In the genomic region with DNA sequence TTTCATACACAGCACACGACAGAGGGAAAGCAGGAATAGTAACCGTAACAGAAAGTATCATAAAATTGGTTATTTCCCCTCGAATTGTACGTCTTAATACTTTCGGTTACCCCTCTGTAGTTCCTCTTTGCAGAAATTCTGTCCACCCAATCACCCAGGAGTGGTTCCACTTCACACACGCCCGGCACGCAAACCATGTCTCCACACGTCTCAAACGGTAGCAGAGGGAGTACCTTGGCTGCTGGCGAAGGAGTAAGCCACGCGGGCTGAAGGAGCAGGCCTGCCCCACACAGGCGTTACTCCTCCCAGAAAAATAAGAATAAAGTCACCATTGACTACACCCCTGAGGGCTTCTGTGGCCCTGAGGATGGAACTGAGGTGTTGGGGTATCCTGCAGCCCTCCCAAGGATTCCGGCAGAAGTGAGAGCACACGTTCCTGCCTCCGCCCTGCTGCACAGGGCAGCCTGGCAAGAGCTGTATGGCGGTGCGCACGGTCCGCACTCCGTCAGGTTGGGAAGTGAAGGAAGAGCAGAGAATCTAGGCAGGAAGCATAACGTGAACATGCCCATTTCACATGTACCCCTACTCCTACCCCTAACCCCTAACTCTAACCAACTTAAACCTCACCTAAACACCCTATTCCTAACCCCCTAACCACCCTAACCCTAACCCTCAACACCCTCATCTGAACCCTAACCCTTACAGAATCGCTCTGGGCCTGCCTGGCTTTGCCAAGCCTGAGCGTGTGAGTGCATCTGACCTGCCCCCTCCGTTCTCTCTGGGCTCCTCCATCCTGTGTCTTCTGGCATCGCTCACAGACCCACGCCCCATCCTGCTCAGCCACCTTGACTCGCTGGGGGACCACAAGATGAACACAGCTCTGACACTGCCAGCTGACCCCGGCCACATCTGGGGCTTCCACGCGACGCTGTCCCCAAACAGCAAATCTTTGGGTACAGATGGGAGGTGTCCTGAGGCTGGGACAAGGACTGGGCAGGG, we compare ENCODE assay signal across 12 cellular contexts. TPM values are rescaled to one million over a fixed set of nuclear protein-coding genes. Genes with fewer than 3 reads are reported as not detected.
DNase-seq lines count a peak whose midpoint lies in the region; ATAC-seq, FAIRE-seq and TF ChIP-seq lines count a peak whose summit lies in the region.
"Had no signal": no experiment of that assay in that cellular context is flagged by ENCODE, and none has a peak within 500 bp of the region (broad histone marks: within the 10 kb centered on the region; RNA-seq: fewer than 3 reads in every experiment).

No MANE protein-coding gene starts in this region.

- H3K4me3 ChIP-seq in keratinocyte (ENCODE audit: control insufficient read depth in 2 of 3, extremely low read depth in 1 of 3, insufficient read depth in 2 of 3, low read depth in 1 of 3, low read length in 3 of 3) = peak overlapping the region in 2 of 3 experiments; percentile 3 to 25
- H3K4me3 ChIP-seq: PC-9 had no signal

- H3K9me3 Mint-ChIP-seq in activated T-cell treated with anti-CD3 and anti-CD28 coated beads, Interleukin-2, amount 50 U/mL, for 72 hours = no peaks in the 10 kb centered on the region
- no peaks in the 10 kb centered on the region for H3K9me3 Mint-ChIP-seq in immature natural killer cell
- no peaks in the 10 kb centered on the region for H3K9me3 Mint-ChIP-seq in activated naive CD4-positive, alpha-beta T cell treated with anti-CD3 and anti-CD28 coated beads, Interleukin-2, amount 50 U/mL, for 72 hours
- H3K9me3 Mint-ChIP-seq: central memory CD8-positive, alpha-beta T cell; nephron progenitor cell had no signal

- H3K9me1 ChIP-seq in keratinocyte (ENCODE audit: control insufficient read depth, extremely low read depth, insufficient read depth, low read length) = peaks cover 2% of the 10 kb centered on the region

- no peak overlapping the region for H3K4me3 Mint-ChIP-seq in activated T-cell treated with anti-CD3 and anti-CD28 coated beads, Interleukin-2, amount 50 U/mL, for 72 hours
- H3K4me3 Mint-ChIP-seq in immature natural killer cell = peak overlapping the region in 1 of 5 donors; percentile 14
- H3K4me3 Mint-ChIP-seq: central memory CD8-positive, alpha-beta T cell had no signal

- ATAC-seq in GM18867 (IDR thresholded peaks at IDR 0.05; ENCODE audit: unreplicated experiment) (peak; percentile 80), GM21723 (IDR thresholded peaks at IDR 0.05; ENCODE audit: unreplicated experiment) (peak; percentile 61), HG03469 (IDR thresholded peaks at IDR 0.05; ENCODE audit: unreplicated experiment) (peak; percentile 49)
- no peak for ATAC-seq in activated T-cell treated with anti-CD3 and anti-CD28 coated beads, Interleukin-2, amount 50 U/mL, for 72 hours (replicated peaks in 1 of 2)
- no peak for ATAC-seq in activated naive CD4-positive, alpha-beta T cell treated with anti-CD3 and anti-CD28 coated beads, Interleukin-2, amount 50 U/mL, for 72 hours

- DNase-seq in keratinocyte (ENCODE audit: low read depth, low spot score) = no peak
- no peak for DNase-seq in activated T-cell treated with anti-CD3 and anti-CD28 coated beads, Interleukin-2, amount 50 U/mL, for 72 hours
- no peak for DNase-seq in HPDE6-E6E7 (ENCODE audit: extremely low spot score)
- no peak for DNase-seq in immature natural killer cell
- no peak for DNase-seq in activated naive CD4-positive, alpha-beta T cell treated with anti-CD3 and anti-CD28 coated beads, Interleukin-2, amount 50 U/mL, for 72 hours (ENCODE audit: low spot score in 2 of 2)
- DNase-seq: activated CD4-positive, alpha-beta T cell treated with anti-CD3 and anti-CD28 coated beads, Interleukin-2, amount 50 U/mL, for 48 hours; nephron progenitor cell; PC-9 had no signal

- dilution Hi-C loops in keratinocyte (cut with MboI; ENCODE audit: extremely low pct_ligation_motif_present, low sequenced_read_pairs) = no loop called here

- H4K20me1 ChIP-seq in keratinocyte (ENCODE audit: control insufficient read depth, extremely low read depth, insufficient read depth, low read length) = peaks cover 3% of the 10 kb centered on the region

- TF ChIP-seq CTCF in keratinocyte (optimal IDR thresholded peaks at IDR 0.05 in 1 of 3, IDR thresholded peaks at IDR 0.05 in 1 of 3, conservative IDR thresholded peaks at IDR 0.05 in 1 of 3; ENCODE audit: extremely low read depth in 1 of 3, insufficient read depth in 2 of 3, low read length in 3 of 3) = no peak

- H3K4me1 Mint-ChIP-seq in activated T-cell treated with anti-CD3 and anti-CD28 coated beads, Interleukin-2, amount 50 U/mL, for 72 hours (ENCODE audit: low read depth) = peaks cover 8% of the 10 kb centered on the region
- H3K4me1 Mint-ChIP-seq in immature natural killer cell = peaks cover 20 to 27% of the 10 kb centered on the region in 2 donors

- H3K36me3 ChIP-seq in keratinocyte (ENCODE audit: control insufficient read depth in 2 of 2, extremely low read depth in 1 of 2, insufficient read depth in 2 of 2, low read length in 2 of 2) = peaks cover 6 to 7% of the 10 kb centered on the region in 2 experiments

- peaks cover 34% of the 10 kb centered on the region for H3K4me1 ChIP-seq in keratinocyte (ENCODE audit: control insufficient read depth, extremely low read depth, insufficient read depth, low read length)

- H3K9ac ChIP-seq in keratinocyte (ENCODE audit: control insufficient read depth, extremely low read depth, insufficient read depth, low read length) = peak overlapping the region; percentile 5

- H3K9me3 ChIP-seq in keratinocyte (ENCODE audit: control insufficient read depth, low read depth, low read length) = no peaks in the 10 kb centered on the region

- no peaks in the 10 kb centered on the region for H3K27me3 Mint-ChIP-seq in activated T-cell treated with anti-CD3 and anti-CD28 coated beads, Interleukin-2, amount 50 U/mL, for 72 hours (ENCODE audit: low read depth)
- H3K27me3 Mint-ChIP-seq in immature natural killer cell (ENCODE audit: low read depth in 3 of 3) = peaks cover 10 to 26% (median 11%) of the 10 kb centered on the region in 3 donors
- H3K27me3 Mint-ChIP-seq: central memory CD8-positive, alpha-beta T cell had no signal

- peak overlapping the region; percentile 58 for H3K4me2 ChIP-seq in keratinocyte (ENCODE audit: control insufficient read depth, extremely low read depth, insufficient read depth, low read depth, low read length)
- H3K4me2 ChIP-seq: PC-9 had no signal

- no peak overlapping the region for H2AFZ ChIP-seq in keratinocyte (ENCODE audit: control insufficient read depth, low read length)
- H2AFZ ChIP-seq: PC-9 had no signal

- H3K36me3 Mint-ChIP-seq in activated T-cell treated with anti-CD3 and anti-CD28 coated beads, Interleukin-2, amount 50 U/mL, for 72 hours (ENCODE audit: insufficient read depth in 2 of 2) = no peaks in the 10 kb centered on the region
- peaks cover 0 to 15% (median 0%) of the 10 kb centered on the region in 3 donors for H3K36me3 Mint-ChIP-seq in immature natural killer cell
- H3K36me3 Mint-ChIP-seq in activated naive CD4-positive, alpha-beta T cell treated with anti-CD3 and anti-CD28 coated beads, Interleukin-2, amount 50 U/mL, for 72 hours = no peaks in the 10 kb centered on the region

- H3K79me2 ChIP-seq in keratinocyte (ENCODE audit: control insufficient read depth, insufficient read depth, low read length) = no peaks in the 10 kb centered on the region

- no peak overlapping the region for H3K27ac Mint-ChIP-seq in activated T-cell treated with anti-CD3 and anti-CD28 coated beads, Interleukin-2, amount 50 U/mL, for 72 hours
- H3K27ac Mint-ChIP-seq in immature natural killer cell = no peak overlapping the region
- no peak overlapping the region for H3K27ac Mint-ChIP-seq in activated naive CD4-positive, alpha-beta T cell treated with anti-CD3 and anti-CD28 coated beads, Interleukin-2, amount 50 U/mL, for 72 hours
- H3K27ac Mint-ChIP-seq: nephron progenitor cell had no signal

- H3K27ac ChIP-seq in keratinocyte (ENCODE audit: control insufficient read depth, insufficient read depth, low read length) = peak overlapping the region; percentile 36
- H3K27ac ChIP-seq: PC-9 had no signal

- no peaks in the 10 kb centered on the region for H3K27me3 ChIP-seq in keratinocyte (ENCODE audit: control insufficient read depth, extremely low read depth, insufficient read depth, low read length)

- FAIRE-seq in keratinocyte (lab: Jason Lieb, UNC) = peak; percentile 69

RNA-seq across cellular contexts. Expression of gene GPR146, which starts 18.2 kb away (rescaled TPM):
- 0.13 to 0.24 TPM (median 0.15 TPM) in 3 replicates for polyA plus RNA-seq in keratinocyte
- 0.14 TPM for polyA plus RNA-seq in keratinocyte (2011; ENCODE audit: low read depth)
- polyA plus RNA-seq in keratinocyte (2011; cell fraction: cytosol; rRNA removed) = 0.10 TPM in 1 of 2 replicates, not detected in the other
- 0.16 and 0.23 TPM in 2 replicates for polyA plus RNA-seq in keratinocyte (2011; cell fraction: nucleus; rRNA removed)
- 0.23 TPM in 1 of 2 replicates, not detected in the other for polyA plus RNA-seq in keratinocyte (2012; ENCODE audit: low replicate concordance)
- polyA minus RNA-seq in keratinocyte = 0.20 TPM in 1 of 3 replicates, not detected in the others
- not detected for polyA minus RNA-seq in keratinocyte (2011; cell fraction: cytosol; rRNA and poly(A)+ RNA removed)
- polyA minus RNA-seq in keratinocyte (2011; cell fraction: nucleus; rRNA and poly(A)+ RNA removed) = not detected in 2 replicates
- 1 to 10 TPM in 1 of 2 donors, under 1 TPM in 1; 0.91 to 2.7 TPM for total RNA-seq in activated T-cell treated with anti-CD3 and anti-CD28 coated beads, Interleukin-2, amount 50 U/mL, for 72 hours
- 1 to 10 TPM in 2 of 3 donors, not detected in 1; 1.1 to 1.9 TPM for polyA plus RNA-seq in immature natural killer cell
- 1 to 10 TPM; 1.6 to 9.3 TPM for total RNA-seq in activated naive CD4-positive, alpha-beta T cell treated with anti-CD3 and anti-CD28 coated beads, Interleukin-2, amount 50 U/mL, for 72 hours

RNA-seq across cellular contexts. Expression of gene GPER1, which starts 25.3 kb away (rescaled TPM):
- polyA plus RNA-seq in keratinocyte (0.05 to 0.21 TPM (median 0.08 TPM) in 3 replicates), immature natural killer cell (under 1 TPM in 2 of 3 donors, not detected in 1; 0.14 to 0.31 TPM)
- not detected for polyA plus RNA-seq in keratinocyte (2011; ENCODE audit: low read depth)
- polyA plus RNA-seq in keratinocyte (2011; cell fraction: cytosol; rRNA removed) = 0.04 and 0.12 TPM in 2 replicates
- polyA plus RNA-seq in keratinocyte (2011; cell fraction: nucleus; rRNA removed) = 0.09 and 0.13 TPM in 2 replicates
- polyA plus RNA-seq in keratinocyte (2012; ENCODE audit: low replicate concordance) = 0.10 and 0.39 TPM in 2 replicates
- not detected in 3 replicates for polyA minus RNA-seq in keratinocyte
- polyA minus RNA-seq in keratinocyte (2011; cell fraction: cytosol; rRNA and poly(A)+ RNA removed) = not detected
- polyA minus RNA-seq in keratinocyte (2011; cell fraction: nucleus; rRNA and poly(A)+ RNA removed) = not detected in 2 replicates
- under 1 TPM; 0.24 to 0.56 TPM for total RNA-seq in activated T-cell treated with anti-CD3 and anti-CD28 coated beads, Interleukin-2, amount 50 U/mL, for 72 hours
- not detected for total RNA-seq in activated naive CD4-positive, alpha-beta T cell treated with anti-CD3 and anti-CD28 coated beads, Interleukin-2, amount 50 U/mL, for 72 hours

Comparison
In these comparisons a context has a peak if more than half of its experiments do, and no peak if none do; other contexts are left out.
1. ATAC-seq: peak in GM18867 (single experiment), GM21723 (single experiment) and HG03469 (single experiment); none in activated T-cell treated with anti-CD3 and anti-CD28 coated beads, Interleukin-2, amount 50 U/mL, for 72 hours (0 of 2) and activated naive CD4-positive, alpha-beta T cell treated with anti-CD3 and anti-CD28 coated beads, Interleukin-2, amount 50 U/mL, for 72 hours (0 of 2).